Comparison of ENCODE assay signal across 10 cellular contexts in the genomic region with DNA sequence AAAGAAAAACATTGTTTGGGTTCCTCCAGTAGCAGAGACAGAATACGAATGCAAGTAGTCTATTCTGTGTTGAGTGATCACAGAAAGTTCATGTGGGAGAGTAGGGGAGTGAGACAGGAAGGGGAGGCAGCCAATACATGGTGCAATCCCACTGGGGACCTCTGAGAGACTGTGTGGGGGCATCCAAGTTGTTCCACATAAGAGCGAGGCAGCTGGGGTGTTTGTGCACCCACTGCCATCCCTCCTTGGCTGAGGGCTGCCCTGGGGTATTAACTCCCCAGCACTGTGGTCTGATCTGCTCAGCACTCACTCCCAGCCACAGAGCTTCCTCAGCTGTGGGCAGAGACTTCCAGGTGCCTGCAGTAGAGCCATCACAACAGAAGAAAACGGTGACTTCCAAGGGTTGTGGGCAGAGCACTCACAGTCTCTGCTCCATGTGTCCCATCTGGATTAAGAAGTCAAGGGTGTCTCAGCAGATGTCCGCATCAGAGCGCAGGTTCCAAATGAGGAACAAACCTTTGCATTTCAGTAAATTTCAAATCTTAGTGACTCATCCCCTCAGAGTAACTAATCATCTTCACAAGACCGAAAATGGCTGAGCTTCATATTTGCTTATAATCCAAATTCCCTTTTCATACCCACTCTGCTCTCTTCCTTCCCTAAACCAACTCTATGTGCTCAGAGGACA.
DNase-seq lines count a peak whose midpoint lies in the region; ATAC-seq, FAIRE-seq and TF ChIP-seq lines count a peak whose summit lies in the region.
"Had no signal": no experiment of that assay in that cellular context is flagged by ENCODE, and none has a peak within 500 bp of the region (broad histone marks: within the 10 kb centered on the region; RNA-seq: fewer than 3 reads in every experiment).

No MANE protein-coding gene starts in this region.

- FAIRE-seq in H1 (lab: Jason Lieb, UNC) = no peak

- POLR2A ChIA-PET in H1 (lab: Charles Lee; ENCODE audit: partially characterized antibody) = no interaction called here

- no peak overlapping the region; the same call in 1 of the 2 replicates for H2BK5ac ChIP-seq in H1 (ENCODE audit: low read depth, low read length)

- H3K79me2 ChIP-seq in H1 (ENCODE audit: control insufficient read depth in 1 of 2, insufficient read depth in 2 of 2, low read length in 2 of 2) = no peaks in the 10 kb centered on the region

- no peak overlapping the region for H3K56ac ChIP-seq in H1 (replicated peaks; ENCODE audit: insufficient read length, low read depth, low read length)

- H3K4me1 ChIP-seq in H1 (replicated peaks in 1 of 4; ENCODE audit: control insufficient read depth in 3 of 4, insufficient read depth in 4 of 4, low read length in 3 of 4) = peaks cover 0 to 4% (median 3%) of the 10 kb centered on the region in 4 experiments; a peak in 3 of 7 replicates
- peaks cover 0 to 10% of the 10 kb centered on the region in 2 donors for H3K4me1 ChIP-seq in ascending aorta

- no peaks in the 10 kb centered on the region for H3K79me1 ChIP-seq in H1 (ENCODE audit: low read depth, low read length)

- H3K27me3 ChIP-seq in H1 (replicated peaks in 1 of 4; ENCODE audit: control insufficient read depth in 3 of 4, extremely low read depth in 1 of 4, insufficient read depth in 3 of 4, low read length in 3 of 4) (no peaks in the 10 kb centered on the region), ascending aorta (no peaks in the 10 kb centered on the region)

- H4K20me1 ChIP-seq in H1 (replicated peaks in 1 of 2; ENCODE audit: control insufficient read depth in 1 of 2, insufficient read depth in 2 of 2, low read length in 2 of 2) = no peaks in the 10 kb centered on the region

- TF ChIP-seq POLR2A in H1 (IDR thresholded peaks at IDR 0.05; ENCODE audit: control extremely low read depth in 1 of 2, low read depth in 2 of 2, low read length in 2 of 2) = no peak

- H3K4me1 Mint-ChIP-seq in naive B cell = peaks cover 36 to 62% (median 42%) of the 10 kb centered on the region in 3 donors

- H3K27ac ChIP-seq in H1 (ENCODE audit: low read depth, low read length) (no peak overlapping the region), ascending aorta (peak overlapping the region in 1 of 2 donors; percentile 28)

- CTCF ChIA-PET in H1 (lab: Charles Lee; ENCODE audit: partially characterized antibody) = interaction anchor here (0.5 to 0.8 kb wide), 2 partner anchors 10 to 26 kb away, joined by 3 read pairs; no protein-coding TSS in a partner anchor

- no peak overlapping the region for H3K9ac ChIP-seq in H1 (replicated peaks in 1 of 4; ENCODE audit: extremely low read depth in 1 of 4, low read depth in 3 of 4, low read length in 3 of 4)

- DNase-seq in CD1c-positive myeloid dendritic cell (ENCODE audit: extremely low spot score) (peak; percentile 95), NOMO-1 treated with dmso at 0.1 percent for 144 hours (lab: John Stamatoyannopoulos, UW; ENCODE audit: unreplicated experiment) (peak; percentile 71), H1 (ENCODE audit: low read depth in 1 of 2, low spot score in 2 of 2) (no peak), naive B cell (no peak), ascending aorta (ENCODE audit: low spot score in 2 of 2) (no peak), GM03348 (ENCODE audit: low spot score) (no peak)
- DNase-seq: activated T-cell treated with anti-CD3 and anti-CD28 coated beads for 4 hours, NCI-H1417 treated with DMSO at 0.1 percent for 48 hours had no signal

- no peak overlapping the region; the same call in 1 of the 2 replicates for H3K18ac ChIP-seq in H1 (ENCODE audit: extremely low read depth, low read length)

- H2AFZ ChIP-seq in H1 (ENCODE audit: low read length) = no peak overlapping the region; the same call in 1 of the 2 replicates

- H4K91ac ChIP-seq in H1 (replicated peaks; ENCODE audit: insufficient read length, low read length) = no peak overlapping the region

- H2AK5ac ChIP-seq in H1 (ENCODE audit: low read depth, low read length) = no peak overlapping the region

- peak overlapping the region; percentile 54; the same call in 1 of the 2 replicates for H4K8ac ChIP-seq in H1 (ENCODE audit: extremely low read depth, insufficient read depth, low read length)

- H3K23me2 ChIP-seq in H1 (ENCODE audit: low read depth, low read length) = no peaks in the 10 kb centered on the region

- H3K27me3 Mint-ChIP-seq in naive B cell = no peaks in the 10 kb centered on the region

- H3K9me3 Mint-ChIP-seq in naive B cell = no peaks in the 10 kb centered on the region

- TF ChIP-seq RAD21 in H1 (IDR thresholded peaks at IDR 0.05 in 1 of 2, conservative IDR thresholded peaks at IDR 0.05 in 1 of 2; ENCODE audit: low read depth in 2 of 2, low read length in 2 of 2) = no peak

- WGBS in H1 (ENCODE audit: extremely low coverage in 1 of 2, insufficient coverage in 1 of 2, insufficient read length in 1 of 2, insufficient replicate concordance in 2 of 2, low coverage in 1 of 2, low lambda C conversion rate in 2 of 2, missing lambda C conversion rate in 1 of 2), 2 experiments = 84% methylated on average over 6 of the region's 6 CpGs; no CpG with 5 or more reads in 1 of the 2 experiments

- H2BK20ac ChIP-seq in H1 (ENCODE audit: low read length) = no peak overlapping the region

- H3K36me3 Mint-ChIP-seq in naive B cell = no peaks in the 10 kb centered on the region

- peak overlapping the region in 4 of 8 donors; percentile 12 to 72 (median 46) for H3K4me3 Mint-ChIP-seq in naive B cell

- no peak overlapping the region for H3K23ac ChIP-seq in H1 (ENCODE audit: insufficient read length)

- H3K4me3 ChIP-seq in H1 (ENCODE audit: extremely low read depth in 1 of 4, insufficient read depth in 2 of 4, low read depth in 3 of 4, low read length in 4 of 4) (no peak overlapping the region), ascending aorta (no peak overlapping the region)

- TF ChIP-seq CTCF in H1 (IDR thresholded peaks at IDR 0.05; ENCODE audit: control extremely low read depth in 1 of 3, insufficient read depth in 1 of 3, low read depth in 1 of 3, low read length in 3 of 3) (no peak), ascending aorta (IDR thresholded peaks at IDR 0.05) (no peak)

- H3K9me3 ChIP-seq in H1 (ENCODE audit: insufficient read depth in 2 of 2, low read depth in 1 of 2, low read length in 1 of 2) (no peaks in the 10 kb centered on the region), ascending aorta (no peaks in the 10 kb centered on the region)

- TF ChIP-seq EP300 in H1 (IDR thresholded peaks at IDR 0.05; ENCODE audit: borderline replicate concordance in 1 of 2, low read depth in 2 of 2, low read length in 2 of 2) = no peak

- no peak overlapping the region for H2BK120ac ChIP-seq in H1 (replicated peaks; ENCODE audit: low read depth, low read length)

- no peak overlapping the region for H4K5ac ChIP-seq in H1 (ENCODE audit: insufficient read length, low read depth, low read length)

- H2BK15ac ChIP-seq in H1 (ENCODE audit: low read length) = no peak overlapping the region

- intact Hi-C loops in ascending aorta (cut with DNase I) = no loop called here

- no peak overlapping the region for H3K14ac ChIP-seq in H1 (ENCODE audit: insufficient read length)

- peak overlapping the region in 3 of 6 donors; percentile 17 to 62 (median 20) for H3K27ac Mint-ChIP-seq in naive B cell

- H3K36me3 ChIP-seq in H1 (ENCODE audit: control insufficient read depth in 2 of 4, insufficient read depth in 4 of 4, low read length in 3 of 4) = no peaks in the 10 kb centered on the region
- no peaks in the 10 kb centered on the region for H3K36me3 ChIP-seq in ascending aorta

- H3K4ac ChIP-seq in H1 (replicated peaks; ENCODE audit: insufficient read length, low read depth, low read length) = no peak overlapping the region

- ATAC-seq in naive B cell (ENCODE audit: low read depth in 2 of 2) (peak; percentile 52 to 57), HG03520 (IDR thresholded peaks at IDR 0.05; ENCODE audit: unreplicated experiment) (no peak), GM21825 (IDR thresholded peaks at IDR 0.05; ENCODE audit: unreplicated experiment) (no peak)

- H2BK12ac ChIP-seq in H1 (ENCODE audit: low read depth, low read length) = 0 out of 2 replicates have a peak overlapping the region, but pooled peaks have one; percentile 60

- no peak overlapping the region for H3K4me2 ChIP-seq in H1 (ENCODE audit: insufficient read depth in 1 of 2, low read depth in 2 of 2, low read length in 2 of 2)

TF ChIP-seq in H1, 55 proteins besides CTCF, POLR2A, EP300 and RAD21 (continues in another document):
- TF ChIP-seq CTBP2 (IDR thresholded peaks at IDR 0.05; ENCODE audit: borderline replicate concordance, insufficient read depth, insufficient read length, low read length) = no peak
- TF ChIP-seq EGR1 (IDR thresholded peaks at IDR 0.05; ENCODE audit: borderline replicate concordance, low read depth, low read length) = no peak
- TF ChIP-seq TAF1 (IDR thresholded peaks at IDR 0.05; ENCODE audit: low read depth, low read length) = no peak
- TF ChIP-seq TBP (IDR thresholded peaks at IDR 0.05; ENCODE audit: low read depth, low read length) = no peak

Comparison
In these comparisons a context has a peak if more than half of its experiments do, and no peak if none do; other contexts are left out.
1. DNase-seq: peak in CD1c-positive myeloid dendritic cell (single experiment) and NOMO-1 treated with dmso at 0.1 percent for 144 hours (single experiment); none in H1 (0 of 2), naive B cell (single experiment), ascending aorta (0 of 2) and GM03348 (single experiment).
2. ATAC-seq: peak in naive B cell (2 of 2); none in HG03520 (single experiment) and GM21825 (single experiment).